ENCODE assay signal across 25 cellular contexts in genomic region chr14:42490536-42490935, GRCh38.
"Had no signal": no experiment of that assay in that cellular context is flagged by ENCODE, and none has a peak within 500 bp of the region (broad histone marks: within the 10 kb centered on the region; RNA-seq: fewer than 3 reads in every experiment).

No MANE protein-coding gene starts in this region.

- H3K36me3 ChIP-seq: left ventricle myocardium inferior, prostate gland, spleen, thoracic aorta had no signal

- H3K9me3 ChIP-seq: left ventricle myocardium inferior, prostate gland, spleen, thoracic aorta had no signal

- H3K27ac Mint-ChIP-seq: activated naive CD4-positive, alpha-beta T cell treated with anti-CD3 and anti-CD28 coated beads, Interleukin-2, amount 50 U/mL, for 72 hours; activated T-cell treated with anti-CD3 and anti-CD28 coated beads, Interleukin-2, amount 50 U/mL, for 24 hours; activated T-helper 17 cell treated with anti-CD3 and anti-CD28 coated beads, Interleukin-2, amount 50 U/mL, for 72 hours; effector memory CD8-positive, alpha-beta T cell; natural killer cell treated with Interleukin-12 subunit alpha and Interleukin-12 subunit beta and Interleukin-15 and Interleukin-18, amount 100 ng/mL, for 72 hours; T-cell; type B pancreatic cell had no signal

- H3K27me3 ChIP-seq: dorsolateral prefrontal cortex, spleen had no signal

- H3K36me3 Mint-ChIP-seq: activated naive CD4-positive, alpha-beta T cell treated with anti-CD3 and anti-CD28 coated beads, Interleukin-2, amount 50 U/mL, for 72 hours; natural killer cell treated with Interleukin-12 subunit alpha and Interleukin-12 subunit beta and Interleukin-15 and Interleukin-18, amount 100 ng/mL, for 72 hours; T-cell; type B pancreatic cell had no signal

- H3K4me1 ChIP-seq: left ventricle myocardium inferior, prostate gland, spleen had no signal

- H3K9me3 Mint-ChIP-seq: activated naive CD4-positive, alpha-beta T cell treated with anti-CD3 and anti-CD28 coated beads, Interleukin-2, amount 50 U/mL, for 72 hours; activated T-helper 17 cell treated with anti-CD3 and anti-CD28 coated beads, Interleukin-2, amount 50 U/mL, for 72 hours; effector memory CD8-positive, alpha-beta T cell; type B pancreatic cell had no signal

- DNase-seq: activated CD4-positive, alpha-beta T cell treated with anti-CD3 and anti-CD28 coated beads, Interleukin-2, amount 50 U/mL, for 4 hours; activated CD8-positive, alpha-beta memory T cell treated with anti-CD3 and anti-CD28 coated beads for 24 hours; activated CD8-positive, alpha-beta memory T cell treated with anti-CD3 and anti-CD28 coated beads, Interleukin-2, amount 50 U/mL, for 4 hours; activated T-cell treated with anti-CD3 and anti-CD28 coated beads, Interleukin-2, amount 50 U/mL, for 24 hours; aorta; central memory CD4-positive, alpha-beta T cell; dorsolateral prefrontal cortex; effector memory CD8-positive, alpha-beta T cell; foreskin melanocyte; kidney glomerular epithelial cell; left ventricle myocardium inferior; midbrain; spleen; stimulated activated CD4-positive, alpha-beta T cell treated with anti-CD3 and anti-CD28 coated beads, Interleukin-4, amount 100 ng/mL, for 1 hour; stimulated activated naive CD4-positive, alpha-beta T cell treated with Interleukin-2 at 50 U/mL for 16 hours; T-cell had no signal

- H3K4me3 ChIP-seq: dorsolateral prefrontal cortex, left ventricle myocardium inferior, prostate gland, spleen, thoracic aorta had no signal

- H3K4me1 Mint-ChIP-seq: activated T-helper 17 cell treated with anti-CD3 and anti-CD28 coated beads, Interleukin-2, amount 50 U/mL, for 72 hours; T-cell had no signal

- ATAC-seq: activated naive CD4-positive, alpha-beta T cell treated with anti-CD3 and anti-CD28 coated beads, Interleukin-2, amount 50 U/mL, for 72 hours; activated T-helper 17 cell treated with anti-CD3 and anti-CD28 coated beads, Interleukin-2, amount 50 U/mL, for 72 hours; effector memory CD8-positive, alpha-beta T cell; esophagus mucosa; natural killer cell treated with Interleukin-12 subunit alpha and Interleukin-12 subunit beta and Interleukin-15 and Interleukin-18, amount 100 ng/mL, for 72 hours; T-cell had no signal

- H3K27me3 Mint-ChIP-seq: activated T-cell treated with anti-CD3 and anti-CD28 coated beads, Interleukin-2, amount 50 U/mL, for 24 hours; activated T-helper 17 cell treated with anti-CD3 and anti-CD28 coated beads, Interleukin-2, amount 50 U/mL, for 72 hours; effector memory CD8-positive, alpha-beta T cell; natural killer cell treated with Interleukin-12 subunit alpha and Interleukin-12 subunit beta and Interleukin-15 and Interleukin-18, amount 100 ng/mL, for 72 hours; T-cell; type B pancreatic cell had no signal

- FAIRE-seq: colon, endothelial cell of umbilical vein had no signal

- H3K27ac ChIP-seq: dorsolateral prefrontal cortex, left ventricle myocardium inferior, prostate gland, spleen, thoracic aorta had no signal

- H3K4me3 Mint-ChIP-seq: activated T-cell treated with anti-CD3 and anti-CD28 coated beads, Interleukin-2, amount 50 U/mL, for 24 hours; activated T-helper 17 cell treated with anti-CD3 and anti-CD28 coated beads, Interleukin-2, amount 50 U/mL, for 72 hours; effector memory CD8-positive, alpha-beta T cell; natural killer cell treated with Interleukin-12 subunit alpha and Interleukin-12 subunit beta and Interleukin-15 and Interleukin-18, amount 100 ng/mL, for 72 hours; T-cell; type B pancreatic cell had no signal
